1 cellular context compared by ENCODE assay signal in genomic region chr19:55008781-55009180, GRCh38. TPM values are rescaled to one million over a fixed set of nuclear protein-coding genes. Genes with fewer than 3 reads are reported as not detected.
"Had no signal": no experiment of that assay in that cellular context is flagged by ENCODE, and none has a peak within 500 bp of the region (broad histone marks: within the 10 kb centered on the region; RNA-seq: fewer than 3 reads in every experiment).

No MANE protein-coding gene starts in this region.

RNA-seq across cellular contexts. Expression of gene GP6, which starts 29.3 kb away (rescaled TPM):
- total RNA-seq: bronchial epithelial cell had no signal
